Comparison of ENCODE assay signal across 12 cellular contexts in genomic region chr14:39376671-39377403, GRCh38. TPM values are rescaled to one million over a fixed set of nuclear protein-coding genes. Genes with fewer than 3 reads are reported as not detected.
DNase-seq lines count a peak whose midpoint lies in the region; ATAC-seq and TF ChIP-seq lines count a peak whose summit lies in the region.
"Had no signal": no experiment of that assay in that cellular context is flagged by ENCODE, and none has a peak within 500 bp of the region (broad histone marks: within the 10 kb centered on the region; RNA-seq: fewer than 3 reads in every experiment).

No MANE protein-coding gene starts in this region.

- H2AFZ ChIP-seq in PC-9, result 0 out of 2 replicates have a peak overlapping the region, but pooled peaks have one; percentile 49

- no peak for ATAC-seq in HG02571 (IDR thresholded peaks at IDR 0.05; ENCODE audit: unreplicated experiment)
- no peak for ATAC-seq in effector memory CD8-positive, alpha-beta T cell (replicated peaks)
- ATAC-seq: T-helper 17 cell had no signal

- peaks cover 18% of the 10 kb centered on the region for H3K4me1 ChIP-seq in PC-9 (replicated peaks; ENCODE audit: insufficient read depth)

- H3K27ac ChIP-seq in PC-9, result peak overlapping the region; percentile 82

- H3K27ac Mint-ChIP-seq in Calu3 (ENCODE audit: unreplicated experiment) (peak overlapping the region; percentile 35), osteocyte (ENCODE audit: unreplicated experiment) (peak overlapping the region; percentile 91)
- H3K27ac Mint-ChIP-seq in effector memory CD8-positive, alpha-beta T cell, result peak overlapping the region in 1 of 2 donors; percentile 27
- H3K27ac Mint-ChIP-seq: CD4-positive, alpha-beta T cell; T-helper 17 cell had no signal

- no peaks in the 10 kb centered on the region for H4K20me1 ChIP-seq in PC-9 (ENCODE audit: insufficient read depth)

- DNase-seq in Calu3 (no peak), PC-9 (peak; percentile 10 to 61), fibroblast of peridontal ligament (ENCODE audit: extremely low read depth) (peak; percentile 69), osteocyte (ENCODE audit: extremely low spot score, unreplicated experiment) (no peak), NCI-H1694 treated with DMSO at 0.1 percent for 48 hours (lab: John Stamatoyannopoulos, UW) (no peak), NCI-H510A (lab: John Stamatoyannopoulos, UW) (no peak)
- no peak for DNase-seq in effector memory CD8-positive, alpha-beta T cell
- DNase-seq: activated effector memory CD4-positive, alpha-beta T cell treated with Interleukin-2 at 50 U/mL for 16 hours; CD4-positive, alpha-beta T cell; NCI-H2029; T-helper 17 cell had no signal

- H3K27me3 Mint-ChIP-seq in Calu3 (ENCODE audit: unreplicated experiment) (no peaks in the 10 kb centered on the region), osteocyte (ENCODE audit: unreplicated experiment) (no peaks in the 10 kb centered on the region)
- no peaks in the 10 kb centered on the region for H3K27me3 Mint-ChIP-seq in effector memory CD8-positive, alpha-beta T cell
- H3K27me3 Mint-ChIP-seq: CD4-positive, alpha-beta T cell; T-helper 17 cell had no signal

- H3K9me3 ChIP-seq in PC-9 (ENCODE audit: insufficient read depth, low read depth), result no peaks in the 10 kb centered on the region

- no peaks in the 10 kb centered on the region for H3K9me2 ChIP-seq in PC-9 (ENCODE audit: insufficient read depth)

- no peaks in the 10 kb centered on the region for H3K36me3 ChIP-seq in PC-9 (ENCODE audit: low read depth)

- H3K4me3 ChIP-seq in PC-9, result no peak overlapping the region

- intact Hi-C loops in Calu3 (cut with micrococcal nuclease; ENCODE audit: unreplicated experiment) (no loop called here), PC-9 (cut with micrococcal nuclease; ENCODE audit: unreplicated experiment) (no loop called here)

- H3K9me3 Mint-ChIP-seq in Calu3 (ENCODE audit: low read depth, unreplicated experiment) (no peaks in the 10 kb centered on the region), osteocyte (ENCODE audit: unreplicated experiment) (no peaks in the 10 kb centered on the region)
- no peaks in the 10 kb centered on the region for H3K9me3 Mint-ChIP-seq in effector memory CD8-positive, alpha-beta T cell
- H3K9me3 Mint-ChIP-seq: CD4-positive, alpha-beta T cell had no signal

- peaks cover 18% of the 10 kb centered on the region; the same call in 1 of the 2 replicates for H3F3A ChIP-seq in PC-9 (ENCODE audit: insufficient read depth, low read depth)

- POLR2A ChIA-PET in PC-9 (lab: Charles Lee; ENCODE audit: unreplicated experiment), result interaction anchor here (0.7 kb wide), 1 partner anchor 261 kb away, joined by 11 read pairs; no protein-coding TSS in a partner anchor

- peaks cover 10% of the 10 kb centered on the region for H3K4me1 Mint-ChIP-seq in Calu3 (ENCODE audit: low read depth, unreplicated experiment)
- peaks cover 19% of the 10 kb centered on the region for H3K4me1 Mint-ChIP-seq in osteocyte (ENCODE audit: unreplicated experiment)
- peaks cover 0 to 2% of the 10 kb centered on the region in 2 donors for H3K4me1 Mint-ChIP-seq in effector memory CD8-positive, alpha-beta T cell (ENCODE audit: low read depth in 2 of 2)

- H3K4me3 Mint-ChIP-seq in Calu3 (ENCODE audit: low read depth, unreplicated experiment) (no peak overlapping the region), osteocyte (ENCODE audit: unreplicated experiment) (peak overlapping the region; percentile 43)
- H3K4me3 Mint-ChIP-seq in effector memory CD8-positive, alpha-beta T cell, result no peak overlapping the region
- H3K4me3 Mint-ChIP-seq: CD4-positive, alpha-beta T cell; T-helper 17 cell had no signal

- TF ChIP-seq CTCF in Calu3 (IDR thresholded peaks at IDR 0.05; ENCODE audit: unreplicated experiment), result no peak
- TF ChIP-seq CTCF in PC-9 (conservative IDR thresholded peaks at IDR 0.05), result no peak
- no peak for TF ChIP-seq CTCF in osteocyte (IDR thresholded peaks at IDR 0.05)

- BruUV-seq in Calu3 (replicated peaks; lab: Mats Ljungman, UMichigan), result no TSS peak
- BruUV-seq in PC-9 (replicated peaks; lab: Mats Ljungman, UMichigan), result TSS peak; percentile 19

- no peaks in the 10 kb centered on the region for H3K27me3 ChIP-seq in PC-9 (ENCODE audit: insufficient read depth, low read depth)

- H3K79me2 ChIP-seq in PC-9 (ENCODE audit: low read depth), result no peaks in the 10 kb centered on the region

- H3K4me2 ChIP-seq in PC-9, result peak overlapping the region; percentile 57

- no peaks in the 10 kb centered on the region for H3K36me3 Mint-ChIP-seq in Calu3 (ENCODE audit: insufficient read depth, unreplicated experiment)
- H3K36me3 Mint-ChIP-seq in osteocyte (ENCODE audit: unreplicated experiment), result no peaks in the 10 kb centered on the region
- H3K36me3 Mint-ChIP-seq in effector memory CD8-positive, alpha-beta T cell (ENCODE audit: insufficient read depth), result no peaks in the 10 kb centered on the region

- CTCF ChIA-PET in Calu3 (lab: Charles Lee) (no interaction called here), PC-9 (lab: Charles Lee) (no interaction called here)

RNA-seq across cellular contexts. Expression of gene FBXO33, which starts 55.4 kb away (rescaled TPM):
- total RNA-seq in Calu3 (2022) (8.6 and 9.1 TPM in 2 replicates), PC-9 (2021) (6.2 and 9.0 TPM in 2 replicates), osteocyte (9.8 and 10.0 TPM in 2 replicates)

Comparison
In these comparisons a context has a peak if more than half of its experiments do, and no peak if none do; other contexts are left out.
1. DNase-seq: peak in PC-9 (2 of 2) and fibroblast of peridontal ligament (single experiment); none in Calu3 (single experiment), osteocyte (single experiment), NCI-H1694 treated with DMSO at 0.1 percent for 48 hours (single experiment), NCI-H510A (single experiment) and effector memory CD8-positive, alpha-beta T cell (0 of 3).